ENCODE assay signal across 1 cellular context in the genomic region with DNA sequence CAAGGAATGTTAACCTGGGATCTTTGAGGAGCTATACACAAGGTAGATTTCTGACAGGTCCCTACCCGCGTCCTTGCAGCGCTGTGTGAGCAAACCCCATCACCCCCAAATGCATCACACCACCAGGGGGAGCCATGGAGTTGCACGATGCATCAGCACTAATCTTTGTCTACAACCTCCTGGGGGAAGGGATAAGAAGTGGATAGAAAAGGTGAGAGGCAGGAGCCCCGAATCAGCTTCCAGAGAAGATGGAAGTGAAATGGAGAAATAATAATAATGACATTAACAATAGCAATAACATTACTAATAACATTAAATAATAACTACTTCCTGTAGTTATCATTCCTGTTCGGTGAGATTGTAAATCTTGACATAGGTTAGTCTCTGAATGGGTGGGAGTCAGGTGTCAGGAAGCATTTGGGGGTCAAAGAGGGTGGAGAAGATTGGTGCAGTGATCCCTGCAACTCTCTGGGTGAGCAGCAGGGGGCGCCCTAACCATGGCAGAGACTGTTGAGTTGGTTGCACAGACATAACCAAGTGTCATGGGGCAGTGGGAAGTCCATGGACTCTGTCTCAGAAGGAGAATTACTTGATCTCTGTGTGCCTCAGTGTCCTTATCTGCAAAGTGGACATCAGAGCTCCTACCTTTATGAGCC.
TF ChIP-seq lines count a peak whose summit lies in the region.

No MANE protein-coding gene starts in this region.

TF ChIP-seq in IMR-90, 13 proteins besides CTCF, POLR2A, EP300 and RAD21:
- TF ChIP-seq BHLHE40 (IDR thresholded peaks at IDR 0.05; ENCODE audit: low read depth, low read length) (no peak), SMC3 (IDR thresholded peaks at IDR 0.05; ENCODE audit: low read depth, low read length) (peak; percentile 20; the same call in 1 of the 2 replicates)
